ENCODE assay signal across 1 cellular context in the genomic region with DNA sequence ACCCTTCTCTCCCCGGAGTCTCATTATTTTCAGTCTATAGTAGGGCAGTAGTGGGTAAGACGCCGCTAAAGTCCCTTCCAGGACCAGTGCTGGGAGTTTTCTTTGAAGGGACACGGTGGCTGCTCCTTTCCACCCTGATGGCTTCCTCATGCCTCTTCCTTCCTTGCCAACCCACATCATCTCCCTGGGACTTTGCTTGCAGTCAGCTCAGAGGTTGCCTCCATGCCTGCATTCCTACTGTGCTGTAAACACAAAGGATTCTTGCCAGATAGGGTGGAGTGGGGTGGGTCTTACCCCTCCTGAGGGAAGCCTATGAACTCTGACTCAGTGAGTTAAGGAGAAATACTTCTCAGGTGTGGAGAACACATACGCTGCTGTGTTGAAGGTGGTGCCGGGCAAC.
TF ChIP-seq lines count a peak whose summit lies in the region.

No MANE protein-coding gene starts in this region.

TF ChIP-seq in GM23338, 12 proteins besides CTCF, POLR2A, EP300 and RAD21 (continued from another document):
- TF ChIP-seq, protein P1, sequence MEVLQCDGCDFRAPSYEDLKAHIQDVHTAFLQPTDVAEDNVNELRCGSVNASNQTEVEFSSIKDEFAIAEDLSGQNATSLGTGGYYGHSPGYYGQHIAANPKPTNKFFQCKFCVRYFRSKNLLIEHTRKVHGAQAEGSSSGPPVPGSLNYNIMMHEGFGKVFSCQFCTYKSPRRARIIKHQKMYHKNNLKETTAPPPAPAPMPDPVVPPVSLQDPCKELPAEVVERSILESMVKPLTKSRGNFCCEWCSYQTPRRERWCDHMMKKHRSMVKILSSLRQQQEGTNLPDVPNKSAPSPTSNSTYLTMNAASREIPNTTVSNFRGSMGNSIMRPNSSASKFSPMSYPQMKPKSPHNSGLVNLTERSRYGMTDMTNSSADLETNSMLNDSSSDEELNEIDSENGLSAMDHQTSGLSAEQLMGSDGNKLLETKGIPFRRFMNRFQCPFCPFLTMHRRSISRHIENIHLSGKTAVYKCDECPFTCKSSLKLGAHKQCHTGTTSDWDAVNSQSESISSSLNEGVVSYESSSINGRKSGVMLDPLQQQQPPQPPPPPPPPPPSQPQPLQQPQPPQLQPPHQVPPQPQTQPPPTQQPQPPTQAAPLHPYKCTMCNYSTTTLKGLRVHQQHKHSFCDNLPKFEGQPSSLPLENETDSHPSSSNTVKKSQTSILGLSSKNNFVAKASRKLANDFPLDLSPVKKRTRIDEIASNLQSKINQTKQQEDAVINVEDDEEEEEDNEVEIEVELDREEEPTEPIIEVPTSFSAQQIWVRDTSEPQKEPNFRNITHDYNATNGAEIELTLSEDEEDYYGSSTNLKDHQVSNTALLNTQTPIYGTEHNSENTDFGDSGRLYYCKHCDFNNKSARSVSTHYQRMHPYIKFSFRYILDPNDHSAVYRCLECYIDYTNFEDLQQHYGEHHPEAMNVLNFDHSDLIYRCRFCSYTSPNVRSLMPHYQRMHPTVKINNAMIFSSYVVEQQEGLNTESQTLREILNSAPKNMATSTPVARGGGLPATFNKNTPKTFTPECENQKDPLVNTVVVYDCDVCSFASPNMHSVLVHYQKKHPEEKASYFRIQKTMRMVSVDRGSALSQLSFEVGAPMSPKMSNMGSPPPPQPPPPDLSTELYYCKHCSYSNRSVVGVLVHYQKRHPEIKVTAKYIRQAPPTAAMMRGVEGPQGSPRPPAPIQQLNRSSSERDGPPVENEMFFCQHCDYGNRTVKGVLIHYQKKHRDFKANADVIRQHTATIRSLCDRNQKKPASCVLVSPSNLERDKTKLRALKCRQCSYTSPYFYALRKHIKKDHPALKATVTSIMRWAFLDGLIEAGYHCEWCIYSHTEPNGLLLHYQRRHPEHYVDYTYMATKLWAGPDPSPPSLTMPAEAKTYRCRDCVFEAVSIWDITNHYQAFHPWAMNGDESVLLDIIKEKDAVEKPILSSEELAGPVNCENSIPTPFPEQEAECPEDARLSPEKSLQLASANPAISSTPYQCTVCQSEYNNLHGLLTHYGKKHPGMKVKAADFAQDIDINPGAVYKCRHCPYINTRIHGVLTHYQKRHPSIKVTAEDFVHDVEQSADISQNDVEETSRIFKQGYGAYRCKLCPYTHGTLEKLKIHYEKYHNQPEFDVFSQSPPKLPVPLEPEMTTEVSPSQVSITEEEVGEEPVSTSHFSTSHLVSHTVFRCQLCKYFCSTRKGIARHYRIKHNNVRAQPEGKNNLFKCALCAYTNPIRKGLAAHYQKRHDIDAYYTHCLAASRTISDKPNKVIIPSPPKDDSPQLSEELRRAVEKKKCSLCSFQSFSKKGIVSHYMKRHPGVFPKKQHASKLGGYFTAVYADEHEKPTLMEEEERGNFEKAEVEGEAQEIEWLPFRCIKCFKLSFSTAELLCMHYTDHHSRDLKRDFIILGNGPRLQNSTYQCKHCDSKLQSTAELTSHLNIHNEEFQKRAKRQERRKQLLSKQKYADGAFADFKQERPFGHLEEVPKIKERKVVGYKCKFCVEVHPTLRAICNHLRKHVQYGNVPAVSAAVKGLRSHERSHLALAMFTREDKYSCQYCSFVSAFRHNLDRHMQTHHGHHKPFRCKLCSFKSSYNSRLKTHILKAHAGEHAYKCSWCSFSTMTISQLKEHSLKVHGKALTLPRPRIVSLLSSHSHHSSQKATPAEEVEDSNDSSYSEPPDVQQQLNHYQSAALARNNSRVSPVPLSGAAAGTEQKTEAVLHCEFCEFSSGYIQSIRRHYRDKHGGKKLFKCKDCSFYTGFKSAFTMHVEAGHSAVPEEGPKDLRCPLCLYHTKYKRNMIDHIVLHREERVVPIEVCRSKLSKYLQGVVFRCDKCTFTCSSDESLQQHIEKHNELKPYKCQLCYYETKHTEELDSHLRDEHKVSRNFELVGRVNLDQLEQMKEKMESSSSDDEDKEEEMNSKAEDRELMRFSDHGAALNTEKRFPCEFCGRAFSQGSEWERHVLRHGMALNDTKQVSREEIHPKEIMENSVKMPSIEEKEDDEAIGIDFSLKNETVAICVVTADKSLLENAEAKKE (CRISPR knock-in tag; IDR thresholded peaks at IDR 0.05) = no peak
- TF ChIP-seq CREB1 (CRISPR knock-in tag; IDR thresholded peaks at IDR 0.05; ENCODE audit: low read depth) (no peak), EZH2phosphoT487 (IDR thresholded peaks at IDR 0.05; ENCODE audit: unreplicated experiment) (no peak)
